1 cellular context compared by ENCODE assay signal in the genomic region with DNA sequence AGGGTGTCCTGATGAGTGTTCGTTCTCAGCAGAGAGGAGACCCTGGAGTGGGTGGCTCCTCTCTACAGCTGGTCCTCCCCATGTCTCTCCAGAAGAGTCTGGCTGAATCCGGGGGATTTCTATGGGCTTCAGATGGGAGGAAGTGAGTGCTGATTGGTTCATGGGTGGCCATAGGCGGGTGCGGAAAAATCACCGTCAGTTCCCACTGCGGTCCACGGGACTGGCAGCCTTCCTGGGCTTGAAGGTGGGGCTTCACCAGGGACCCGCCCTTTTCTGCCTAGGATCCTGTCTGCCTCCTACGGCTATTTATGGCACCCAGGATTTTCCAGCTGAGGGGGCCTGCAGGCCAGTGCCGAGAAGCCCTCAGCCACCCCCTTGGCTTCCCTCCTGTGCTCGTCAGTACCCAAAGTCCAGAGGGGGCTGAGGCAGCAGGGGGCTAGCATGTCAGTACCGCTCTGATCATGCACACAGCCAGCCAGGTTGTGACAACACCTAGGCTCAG.
TF ChIP-seq lines count a peak whose summit lies in the region.

No MANE protein-coding gene starts in this region.

TF ChIP-seq in A549, 52 proteins besides CTCF, POLR2A, EP300 and RAD21 (continued from another document):
- TF ChIP-seq, protein P1, sequence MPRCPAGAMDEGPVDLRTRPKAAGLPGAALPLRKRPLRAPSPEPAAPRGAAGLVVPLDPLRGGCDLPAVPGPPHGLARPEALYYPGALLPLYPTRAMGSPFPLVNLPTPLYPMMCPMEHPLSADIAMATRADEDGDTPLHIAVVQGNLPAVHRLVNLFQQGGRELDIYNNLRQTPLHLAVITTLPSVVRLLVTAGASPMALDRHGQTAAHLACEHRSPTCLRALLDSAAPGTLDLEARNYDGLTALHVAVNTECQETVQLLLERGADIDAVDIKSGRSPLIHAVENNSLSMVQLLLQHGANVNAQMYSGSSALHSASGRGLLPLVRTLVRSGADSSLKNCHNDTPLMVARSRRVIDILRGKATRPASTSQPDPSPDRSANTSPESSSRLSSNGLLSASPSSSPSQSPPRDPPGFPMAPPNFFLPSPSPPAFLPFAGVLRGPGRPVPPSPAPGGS (IDR thresholded peaks at IDR 0.05) = no peak
- TF ChIP-seq KDM1A (IDR thresholded peaks at IDR 0.05; ENCODE audit: low read depth) = no peak
- no peak for TF ChIP-seq PHF8 (IDR thresholded peaks at IDR 0.05; ENCODE audit: borderline replicate concordance, low read depth)
